In genomic region chr12:113173081-113173698, GRCh38 we compare ENCODE assay signal across 15 cellular contexts. TPM values are rescaled to one million over a fixed set of nuclear protein-coding genes. Genes with fewer than 3 reads are reported as not detected.
A peak's percentile ranks its signal among the peaks of the same experiment; 100 is the strongest.
DNase-seq lines count a peak whose midpoint lies in the region; ATAC-seq, FAIRE-seq and TF ChIP-seq lines count a peak whose summit lies in the region.
"Had no signal": no experiment of that assay in that cellular context is flagged by ENCODE, and none has a peak within 500 bp of the region (broad histone marks: within the 10 kb centered on the region; RNA-seq: fewer than 3 reads in every experiment).

No MANE protein-coding gene starts in this region.

- no peaks in the 10 kb centered on the region for H3K27me3 Mint-ChIP-seq in activated T-helper 1 cell treated with anti-CD3 and anti-CD28 coated beads, Interleukin-12 subunit alpha, Interleukin-12 subunit beta, Interleukin-2, Interleukin-4 antibody, amounts not matched to agents 30 ng/mL and 10 ng/mL and 1 ng/mL, durations not matched to agents 14 hours and 24 hours and 36 hours (ENCODE audit: insufficient read depth)
- H3K27me3 Mint-ChIP-seq: activated T-cell treated with anti-CD3 and anti-CD28 coated beads, Interleukin-2, amount 50 U/mL, for 24 hours; T-cell had no signal

- H3K4me3 ChIP-seq in BLaER1 treated with 17β-estradiol and CSF1 and Interleukin-3, amounts not matched to agents 10 nM and 100 nM = peak overlapping the region in 5 of 10 experiments; percentile 10 to 41 (median 27); a peak in 8 of 20 replicates
- H3K4me3 ChIP-seq in KMS-11 (IDR thresholded peaks at IDR 0.05; ENCODE audit: insufficient read depth, low read depth, low read length) = no peak overlapping the region
- H3K4me3 ChIP-seq: PC-9 had no signal

- H2AFZ ChIP-seq in KMS-11 (ENCODE audit: low read depth) = no peak overlapping the region
- H2AFZ ChIP-seq: PC-9 had no signal

- H3K27ac Mint-ChIP-seq in activated T-helper 1 cell treated with anti-CD3 and anti-CD28 coated beads, Interleukin-12 subunit alpha, Interleukin-12 subunit beta, Interleukin-2, Interleukin-4 antibody, amounts not matched to agents 30 ng/mL and 10 ng/mL and 1 ng/mL, durations not matched to agents 14 hours and 24 hours and 36 hours = no peak overlapping the region
- H3K27ac Mint-ChIP-seq: T-cell had no signal

- peaks cover 46 to 75% (median 65%) of the 10 kb centered on the region in 10 experiments for H3K4me1 ChIP-seq in BLaER1 treated with 17β-estradiol and CSF1 and Interleukin-3, amounts not matched to agents 10 nM and 100 nM
- H3K4me1 ChIP-seq in KMS-11 (ENCODE audit: low read depth, poor library complexity, severe bottlenecking) = peaks cover 42% of the 10 kb centered on the region

- H3K9me3 ChIP-seq in BLaER1 treated with 17β-estradiol and CSF1 and Interleukin-3, amounts not matched to agents 10 nM and 100 nM (replicated peaks in 1 of 11) = peaks cover 8 to 16% (median 13%) of the 10 kb centered on the region in 11 experiments; a peak in 18 of 22 replicates

- intact Hi-C loops in activated T-helper 1 cell treated with anti-CD3 and anti-CD28 coated beads, Interleukin-12 subunit alpha, Interleukin-12 subunit beta, Interleukin-2, Interleukin-4 antibody, amounts not matched to agents 30 ng/mL and 10 ng/mL and 1 ng/mL, durations not matched to agents 14 hours and 24 hours and 36 hours (cut with micrococcal nuclease) = no loop called here

- H3K36me3 ChIP-seq in BLaER1 treated with 17β-estradiol and CSF1 and Interleukin-3, amounts not matched to agents 10 nM and 100 nM = peaks cover 73 to 97% (median 88%) of the 10 kb centered on the region in 11 experiments
- peaks cover 6% of the 10 kb centered on the region; the same call in 1 of the 2 replicates for H3K36me3 ChIP-seq in KMS-11 (ENCODE audit: insufficient read depth)

- H3K4me1 Mint-ChIP-seq in activated T-helper 1 cell treated with anti-CD3 and anti-CD28 coated beads, Interleukin-12 subunit alpha, Interleukin-12 subunit beta, Interleukin-2, Interleukin-4 antibody, amounts not matched to agents 30 ng/mL and 10 ng/mL and 1 ng/mL, durations not matched to agents 14 hours and 24 hours and 36 hours (ENCODE audit: low read depth) = peaks cover 4% of the 10 kb centered on the region

- H3K4me2 ChIP-seq in BLaER1 treated with 17β-estradiol and CSF1 and Interleukin-3, amounts not matched to agents 10 nM and 100 nM = peak overlapping the region; percentile 70 to 91 (median 85)
- peak overlapping the region; percentile 41 for H3K4me2 ChIP-seq in KMS-11
- H3K4me2 ChIP-seq: PC-9 had no signal

- no peaks in the 10 kb centered on the region for H3K27me3 ChIP-seq in BLaER1 treated with 17β-estradiol and CSF1 and Interleukin-3, amounts not matched to agents 10 nM and 100 nM
- no peaks in the 10 kb centered on the region for H3K27me3 ChIP-seq in KMS-11 (ENCODE audit: insufficient read depth, low read depth)

- no peak overlapping the region for H3K4me3 Mint-ChIP-seq in activated T-helper 1 cell treated with anti-CD3 and anti-CD28 coated beads, Interleukin-12 subunit alpha, Interleukin-12 subunit beta, Interleukin-2, Interleukin-4 antibody, amounts not matched to agents 30 ng/mL and 10 ng/mL and 1 ng/mL, durations not matched to agents 14 hours and 24 hours and 36 hours
- H3K4me3 Mint-ChIP-seq: activated T-cell treated with anti-CD3 and anti-CD28 coated beads, Interleukin-2, amount 50 U/mL, for 24 hours; T-cell had no signal

- TF ChIP-seq CTCF in KMS-11 (conservative IDR thresholded peaks at IDR 0.05; ENCODE audit: low read depth, low read length) = no peak

- H3K36me3 Mint-ChIP-seq in activated T-helper 1 cell treated with anti-CD3 and anti-CD28 coated beads, Interleukin-12 subunit alpha, Interleukin-12 subunit beta, Interleukin-2, Interleukin-4 antibody, amounts not matched to agents 30 ng/mL and 10 ng/mL and 1 ng/mL, durations not matched to agents 14 hours and 24 hours and 36 hours (ENCODE audit: low read depth) = peaks cover 51% of the 10 kb centered on the region

- H3K79me2 ChIP-seq in KMS-11 (ENCODE audit: insufficient read depth, low read depth) = no peaks in the 10 kb centered on the region

- H3K27ac ChIP-seq in BLaER1 treated with 17β-estradiol and CSF1 and Interleukin-3, amounts not matched to agents 10 nM and 100 nM = peak overlapping the region in 9 of 11 experiments; percentile 57 to 92 (median 71); a peak in 18 of 22 replicates
- H3K27ac ChIP-seq in KMS-11 = peak overlapping the region; percentile 69
- H3K27ac ChIP-seq: PC-9 had no signal

- peak; percentile 58 for DNase-seq in GM19239 (ENCODE audit: insufficient read length, low spot score)
- DNase-seq in SIG-M5 treated with dmso at 0.1 percent for 504 hours (lab: John Stamatoyannopoulos, UW; ENCODE audit: unreplicated experiment) = no peak
- DNase-seq in stimulated activated CD4-positive, alpha-beta T cell treated with anti-CD3 and anti-CD28 coated beads, Interleukin-15, amount 100 ng/mL, for 24 hours = no peak
- no peak for DNase-seq in activated T-helper 1 cell treated with anti-CD3 and anti-CD28 coated beads, Interleukin-12 subunit alpha, Interleukin-12 subunit beta, Interleukin-2, Interleukin-4 antibody, amounts not matched to agents 30 ng/mL and 10 ng/mL and 1 ng/mL, durations not matched to agents 14 hours and 24 hours and 36 hours (ENCODE audit: low spot score)
- DNase-seq in T-helper 9 cell = no peak
- DNase-seq: activated T-cell treated with anti-CD3 and anti-CD28 coated beads, Interleukin-2, amount 50 U/mL, for 24 hours; central memory CD4-positive, alpha-beta T cell; T-cell had no signal

- H3K9me3 Mint-ChIP-seq in activated T-helper 1 cell treated with anti-CD3 and anti-CD28 coated beads, Interleukin-12 subunit alpha, Interleukin-12 subunit beta, Interleukin-2, Interleukin-4 antibody, amounts not matched to agents 30 ng/mL and 10 ng/mL and 1 ng/mL, durations not matched to agents 14 hours and 24 hours and 36 hours = no peaks in the 10 kb centered on the region
- H3K9me3 Mint-ChIP-seq: activated T-cell treated with anti-CD3 and anti-CD28 coated beads, Interleukin-2, amount 50 U/mL, for 24 hours; T-cell had no signal

- peaks cover 0 to 37% (median 14%) of the 10 kb centered on the region in 11 experiments; a peak in 10 of 22 replicates for H4K20me1 ChIP-seq in BLaER1 treated with 17β-estradiol and CSF1 and Interleukin-3, amounts not matched to agents 10 nM and 100 nM
- no peaks in the 10 kb centered on the region for H4K20me1 ChIP-seq in KMS-11 (ENCODE audit: insufficient read depth)

- peak overlapping the region; percentile 23 to 78 (median 53); a peak in 18 of 22 replicates for H3K9ac ChIP-seq in BLaER1 treated with 17β-estradiol and CSF1 and Interleukin-3, amounts not matched to agents 10 nM and 100 nM
- peak overlapping the region; percentile 13; the same call in 1 of the 2 replicates for H3K9ac ChIP-seq in KMS-11

- FAIRE-seq in GM19239 (lab: Jason Lieb, UNC) = peak; percentile 88
- FAIRE-seq: A204.1 had no signal

- peak; percentile 59 for ATAC-seq in HG02623 (IDR thresholded peaks at IDR 0.05; ENCODE audit: unreplicated experiment)
- ATAC-seq: T-cell had no signal

RNA-seq across cellular contexts. Expression of gene DDX54, which starts 12.1 kb away (rescaled TPM):
- total RNA-seq in activated T-helper 1 cell treated with anti-CD3 and anti-CD28 coated beads, Interleukin-12 subunit alpha, Interleukin-12 subunit beta, Interleukin-2, Interleukin-4 antibody, amounts not matched to agents 30 ng/mL and 10 ng/mL and 1 ng/mL, durations not matched to agents 14 hours and 24 hours and 36 hours = 121 and 133 TPM in 2 replicates

RNA-seq across cellular contexts. Expression of gene RITA1, which starts 12.3 kb away (rescaled TPM):
- 27.1 and 31.4 TPM in 2 replicates for total RNA-seq in activated T-helper 1 cell treated with anti-CD3 and anti-CD28 coated beads, Interleukin-12 subunit alpha, Interleukin-12 subunit beta, Interleukin-2, Interleukin-4 antibody, amounts not matched to agents 30 ng/mL and 10 ng/mL and 1 ng/mL, durations not matched to agents 14 hours and 24 hours and 36 hours

RNA-seq across cellular contexts. Expression of gene CFAP73, which starts 23.7 kb away (rescaled TPM):
- 0.16 and 0.17 TPM in 2 replicates for total RNA-seq in activated T-helper 1 cell treated with anti-CD3 and anti-CD28 coated beads, Interleukin-12 subunit alpha, Interleukin-12 subunit beta, Interleukin-2, Interleukin-4 antibody, amounts not matched to agents 30 ng/mL and 10 ng/mL and 1 ng/mL, durations not matched to agents 14 hours and 24 hours and 36 hours
- total RNA-seq: kidney epithelial cell, posterior vena cava had no signal

RNA-seq across cellular contexts. Expression of gene RASAL1, which starts 37.6 kb away (rescaled TPM):
- 0.10 and 0.34 TPM in 2 replicates for total RNA-seq in activated T-helper 1 cell treated with anti-CD3 and anti-CD28 coated beads, Interleukin-12 subunit alpha, Interleukin-12 subunit beta, Interleukin-2, Interleukin-4 antibody, amounts not matched to agents 30 ng/mL and 10 ng/mL and 1 ng/mL, durations not matched to agents 14 hours and 24 hours and 36 hours
- total RNA-seq: posterior vena cava had no signal

RNA-seq across cellular contexts. Expression of gene TPCN1, which starts 48.1 kb away (rescaled TPM):
- total RNA-seq in activated T-helper 1 cell treated with anti-CD3 and anti-CD28 coated beads, Interleukin-12 subunit alpha, Interleukin-12 subunit beta, Interleukin-2, Interleukin-4 antibody, amounts not matched to agents 30 ng/mL and 10 ng/mL and 1 ng/mL, durations not matched to agents 14 hours and 24 hours and 36 hours = 31.4 and 35.4 TPM in 2 replicates
